In genomic region chr15:25849431-25849921, GRCh38 we compare ENCODE assay signal across 8 cellular contexts. TPM values are rescaled to one million over a fixed set of nuclear protein-coding genes. Genes with fewer than 3 reads are reported as not detected.
DNase-seq lines count a peak whose midpoint lies in the region; ATAC-seq and TF ChIP-seq lines count a peak whose summit lies in the region.

No MANE protein-coding gene starts in this region.

- no peak for DNase-seq in activated CD4-positive, alpha-beta T cell treated with anti-CD3 and anti-CD28 coated beads, Interleukin-2, amount 10 ng/mL, durations not matched to agents 7 days and 5 days
- no peak for DNase-seq in activated CD4-positive, alpha-beta T cell treated with anti-CD3 and anti-CD28 coated beads for 1 hour
- DNase-seq in adrenal gland (peak in 5 of 7 donors; percentile 30 to 67 (median 46)), suprapubic skin (ENCODE audit: low spot score in 2 of 2) (no peak)

- POLR2A ChIA-PET in activated CD4-positive, alpha-beta T cell treated with anti-CD3 and anti-CD28 coated beads, Interleukin-2, amount 10 ng/mL, durations not matched to agents 7 days and 5 days (lab: Charles Lee): interaction anchor here (0.6 kb wide), 1 partner anchor 10 kb away, joined by 3 read pairs; no protein-coding TSS in a partner anchor

- TF ChIP-seq CTCF in adrenal gland (IDR thresholded peaks at IDR 0.05) (no peak), suprapubic skin (IDR thresholded peaks at IDR 0.05) (no peak)

- H3K9me3 ChIP-seq in adrenal gland (replicated peaks in 1 of 3): no peaks in the 10 kb centered on the region
- H3K9me3 ChIP-seq in suprapubic skin: no peaks in the 10 kb centered on the region

- peak overlapping the region; percentile 14 to 90 (median 79) for H3K27ac ChIP-seq in adrenal gland
- peak overlapping the region; percentile 25 for H3K27ac ChIP-seq in layer of hippocampus (ENCODE audit: low read depth, low read length)
- H3K27ac ChIP-seq in suprapubic skin: peak overlapping the region; percentile 77

- no peak for TF ChIP-seq POLR2A in adrenal gland (IDR thresholded peaks at IDR 0.05)
- TF ChIP-seq POLR2A in suprapubic skin (IDR thresholded peaks at IDR 0.05): no peak

- CTCF ChIA-PET in activated CD4-positive, alpha-beta T cell treated with anti-CD3 and anti-CD28 coated beads, Interleukin-2, amount 10 ng/mL, durations not matched to agents 7 days and 5 days (lab: Charles Lee): no interaction called here

- no peaks in the 10 kb centered on the region for H3K27me3 ChIP-seq in adrenal gland
- H3K27me3 ChIP-seq in layer of hippocampus (ENCODE audit: control insufficient read depth, insufficient read depth, low read length): no peaks in the 10 kb centered on the region
- no peaks in the 10 kb centered on the region for H3K27me3 ChIP-seq in suprapubic skin

- H3K36me3 ChIP-seq in adrenal gland (replicated peaks in 1 of 2) (no peaks in the 10 kb centered on the region), suprapubic skin (no peaks in the 10 kb centered on the region)

- intact Hi-C loops in adrenal gland (cut with DNase I): no loop called here

- TF ChIP-seq EP300 in suprapubic skin (IDR thresholded peaks at IDR 0.05): no peak

- H3K4me3 ChIP-seq in adrenal gland: peak overlapping the region in 1 of 4 donors; percentile 45
- H3K4me3 ChIP-seq in suprapubic skin: peak overlapping the region; percentile 43

- H3K9me3 Mint-ChIP-seq in activated CD4-positive, alpha-beta T cell treated with anti-CD3 and anti-CD28 coated beads, Interleukin-2, amount 10 ng/mL, durations not matched to agents 7 days and 5 days: no peaks in the 10 kb centered on the region

- H3K27ac Mint-ChIP-seq in activated CD4-positive, alpha-beta T cell treated with anti-CD3 and anti-CD28 coated beads, Interleukin-2, amount 10 ng/mL, durations not matched to agents 7 days and 5 days: peak overlapping the region; percentile 100

- H3K27me3 Mint-ChIP-seq in activated CD4-positive, alpha-beta T cell treated with anti-CD3 and anti-CD28 coated beads, Interleukin-2, amount 10 ng/mL, durations not matched to agents 7 days and 5 days: no peaks in the 10 kb centered on the region

- H3K4me3 Mint-ChIP-seq in activated CD4-positive, alpha-beta T cell treated with anti-CD3 and anti-CD28 coated beads, Interleukin-2, amount 10 ng/mL, durations not matched to agents 7 days and 5 days: peak overlapping the region; percentile 97

- H3K4me1 ChIP-seq in adrenal gland (replicated peaks in 1 of 2) (peaks cover 10 to 25% of the 10 kb centered on the region in 2 donors), suprapubic skin (peaks cover 40% of the 10 kb centered on the region)

- WGBS in adrenal gland, 4 donors: 7 to 14% (median 11%) methylated on average over 7 of the region's 7 CpGs
- WGBS in suprapubic skin: 1% methylated on average over 7 of the region's 7 CpGs

- H3K36me3 Mint-ChIP-seq in activated CD4-positive, alpha-beta T cell treated with anti-CD3 and anti-CD28 coated beads, Interleukin-2, amount 10 ng/mL, durations not matched to agents 7 days and 5 days (ENCODE audit: low read depth): peaks cover 67% of the 10 kb centered on the region

- H3K4me1 Mint-ChIP-seq in activated CD4-positive, alpha-beta T cell treated with anti-CD3 and anti-CD28 coated beads, Interleukin-2, amount 10 ng/mL, durations not matched to agents 7 days and 5 days: peaks cover 93% of the 10 kb centered on the region

- ATAC-seq in HG02852 (IDR thresholded peaks at IDR 0.05; ENCODE audit: unreplicated experiment) (no peak), GM19351 (IDR thresholded peaks at IDR 0.05; ENCODE audit: unreplicated experiment) (no peak), GM18861 (IDR thresholded peaks at IDR 0.05; ENCODE audit: unreplicated experiment) (no peak)

RNA-seq across cellular contexts. Expression of gene ATP10A, which starts 13.7 kb away (rescaled TPM):
- 10 to 100 TPM; 57.9 to 62.4 TPM for total RNA-seq in activated CD4-positive, alpha-beta T cell treated with anti-CD3 and anti-CD28 coated beads, Interleukin-2, amount 10 ng/mL, durations not matched to agents 7 days and 5 days
- total RNA-seq in adrenal gland (10 to 100 TPM in 7 of 8 donors, 1 to 10 TPM in 1; 5.6 to 31.8 (median 22.3) TPM), suprapubic skin (1 to 10 TPM; 3.8 to 7.1 (median 5.2) TPM)
- polyA plus RNA-seq in adrenal gland: 10 to 100 TPM in 2 of 3 donors, 1 to 10 TPM in 1; 6.5 to 19.6 (median 11.1) TPM

Comparison
In these comparisons a context has a peak if more than half of its experiments do, and no peak if none do; other contexts are left out.
1. DNase-seq: peak in adrenal gland (5 of 7); none in activated CD4-positive, alpha-beta T cell treated with anti-CD3 and anti-CD28 coated beads, Interleukin-2, amount 10 ng/mL, durations not matched to agents 7 days and 5 days (single experiment), activated CD4-positive, alpha-beta T cell treated with anti-CD3 and anti-CD28 coated beads for 1 hour (single experiment) and suprapubic skin (0 of 2).
2. H3K27ac ChIP-seq: peak in every context shown above with its lines; median percentile 79 in adrenal gland; 77 in suprapubic skin; 25 in layer of hippocampus.